In genomic region chr21:36854391-36854790, GRCh38 we compare ENCODE assay signal across 8 cellular contexts.
DNase-seq lines count a peak whose midpoint lies in the region; ATAC-seq and TF ChIP-seq lines count a peak whose summit lies in the region.

No MANE protein-coding gene starts in this region.

- TF ChIP-seq CTCF in GM10266 (IDR thresholded peaks at IDR 0.05; ENCODE audit: control insufficient read depth, insufficient read depth, low read depth, missing control alignments), result peak; percentile 51
- peak; percentile 82 for TF ChIP-seq CTCF in chondrocyte (IDR thresholded peaks at IDR 0.05)

- no peak overlapping the region for H3K4me3 Mint-ChIP-seq in chondrocyte (ENCODE audit: unreplicated experiment)

- peaks cover 36% of the 10 kb centered on the region for H3K4me1 Mint-ChIP-seq in chondrocyte (ENCODE audit: low read depth)

- ATAC-seq in GM18502 (IDR thresholded peaks at IDR 0.05; ENCODE audit: poor library complexity, unreplicated experiment), result no peak
- ATAC-seq in GM21423 (IDR thresholded peaks at IDR 0.05; ENCODE audit: unreplicated experiment), result no peak

- DNase-seq in AML-193 (lab: John Stamatoyannopoulos, UW) (peak; percentile 16 to 18), GM10266 (ENCODE audit: extremely low spot score) (peak; percentile 50), NCI-H748 treated with DMSO at 0.1 percent for 48 hours (lab: John Stamatoyannopoulos, UW) (peak; percentile 46), chondrocyte (ENCODE audit: low spot score) (no peak), lung microvascular endothelial cell (ENCODE audit: low read depth in 2 of 2) (peak; percentile 42 to 57), mesenteric fat pad (ENCODE audit: low spot score) (no peak)

- no peaks in the 10 kb centered on the region for H3K36me3 Mint-ChIP-seq in chondrocyte (ENCODE audit: low read depth)

- no peaks in the 10 kb centered on the region for H3K9me3 Mint-ChIP-seq in chondrocyte (ENCODE audit: low read depth)

- H3K27ac Mint-ChIP-seq in chondrocyte (ENCODE audit: unreplicated experiment), result peak overlapping the region; percentile 45

- H3K27me3 Mint-ChIP-seq in chondrocyte (ENCODE audit: low read depth), result no peaks in the 10 kb centered on the region

Comparison
In these comparisons a context has a peak if more than half of its experiments do, and no peak if none do; other contexts are left out.
1. DNase-seq: peak in AML-193 (2 of 2), GM10266 (single experiment), NCI-H748 treated with DMSO at 0.1 percent for 48 hours (single experiment) and lung microvascular endothelial cell (2 of 2); none in chondrocyte (single experiment) and mesenteric fat pad (single experiment).